Comparison of ENCODE assay signal across 8 cellular contexts in the genomic region with DNA sequence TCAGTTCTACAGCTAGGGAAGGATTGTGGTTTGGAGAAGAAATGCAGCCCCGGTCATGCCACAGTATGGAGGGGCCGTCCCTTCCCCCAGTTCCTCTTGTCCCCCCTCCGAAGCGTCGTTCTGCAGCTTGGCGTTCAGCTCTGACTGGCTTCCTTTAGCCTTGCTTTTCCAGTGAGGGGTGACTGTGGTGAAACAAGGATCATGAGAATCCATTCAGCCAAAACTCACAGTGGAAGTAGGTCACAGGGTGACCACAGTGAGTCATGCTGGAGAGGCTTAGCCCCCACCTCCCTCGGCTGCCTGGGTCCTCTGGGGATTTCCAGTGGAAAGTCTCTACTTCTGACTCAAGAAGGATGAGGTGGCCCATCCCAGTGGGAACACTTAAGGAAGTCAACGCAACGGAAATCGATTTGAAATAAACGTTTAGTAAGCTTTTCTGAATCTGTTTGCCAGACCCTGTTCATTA. TPM values are rescaled to one million over a fixed set of nuclear protein-coding genes. Genes with fewer than 3 reads are reported as not detected.
DNase-seq lines count a peak whose midpoint lies in the region; ATAC-seq lines count a peak whose summit lies in the region.
"Had no signal": no experiment of that assay in that cellular context is flagged by ENCODE, and none has a peak within 500 bp of the region (broad histone marks: within the 10 kb centered on the region; RNA-seq: fewer than 3 reads in every experiment).

No MANE protein-coding gene starts in this region.

- ATAC-seq in left lobe of liver (peak; percentile 27), HG03159 (IDR thresholded peaks at IDR 0.05; ENCODE audit: unreplicated experiment) (no peak)

- DNase-seq in KBM-7 (peak; percentile 51), left lobe of liver (ENCODE audit: low spot score) (peak; percentile 36), stromal cell of bone marrow (ENCODE audit: low read depth) (peak; percentile 100), NCI-H1105 treated with DMSO at 0.1 percent for 48 hours (lab: John Stamatoyannopoulos, UW) (no peak), NCI-H1092 treated with DMSO at 0.1 percent for 48 hours (lab: John Stamatoyannopoulos, UW) (no peak)

- in situ Hi-C loops in KBM-7 (cut with MboI; ENCODE audit: low pct_unique_long_range_greater_than_20kb, low sequenced_read_pairs): no loop called here

- peak overlapping the region; percentile 42 for H3K27ac ChIP-seq in angular gyrus (ENCODE audit: low read depth, low read length)
- H3K27ac ChIP-seq: neutrophil had no signal

RNA-seq across cellular contexts. Expression of gene COL6A2, which starts 37.3 kb away (rescaled TPM):
- total RNA-seq in left lobe of liver: 34.9 TPM

Comparison
In these comparisons a context has a peak if more than half of its experiments do, and no peak if none do; other contexts are left out.
1. DNase-seq: peak in KBM-7 (single experiment), left lobe of liver (single experiment) and stromal cell of bone marrow (single experiment); none in NCI-H1105 treated with DMSO at 0.1 percent for 48 hours (single experiment) and NCI-H1092 treated with DMSO at 0.1 percent for 48 hours (single experiment).